Comparison of ENCODE assay signal across 2 cellular contexts in the genomic region with DNA sequence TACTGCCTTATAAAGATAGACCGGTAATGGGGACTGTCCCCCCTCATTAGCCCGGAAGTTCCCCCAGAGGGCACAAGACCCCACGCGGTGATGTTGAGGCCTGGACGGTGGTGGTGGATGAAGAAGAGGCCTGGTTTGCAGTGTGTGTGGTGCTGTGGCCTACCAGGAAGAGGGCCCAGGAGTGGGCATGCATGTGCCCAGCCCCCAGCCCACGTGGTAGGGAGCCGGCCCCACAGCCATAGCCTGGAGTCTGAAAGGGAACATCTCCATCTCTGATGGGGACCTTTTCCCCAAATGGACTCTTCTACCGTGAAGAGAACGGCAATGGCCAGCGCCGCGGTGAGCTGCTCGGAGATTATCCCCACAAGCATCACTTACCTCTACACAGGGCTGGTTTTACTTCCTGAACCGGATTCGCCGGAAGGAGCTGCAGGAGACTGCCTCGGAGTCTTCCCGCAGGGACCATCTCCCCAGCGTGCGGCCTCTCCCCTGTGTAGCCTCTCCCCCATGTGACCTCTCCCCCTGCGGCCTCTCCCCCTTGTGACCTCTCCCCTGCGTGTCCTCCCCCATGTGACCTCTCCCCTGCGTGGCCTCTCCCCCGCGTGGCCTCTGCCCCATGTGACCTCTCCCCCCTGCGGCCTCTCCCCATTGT.
TF ChIP-seq lines count a peak whose summit lies in the region.

No MANE protein-coding gene starts in this region.

TF ChIP-seq in HCT116, 20 proteins besides CTCF, POLR2A, EP300 and RAD21:
- TF ChIP-seq POLR2AphosphoS5 (IDR thresholded peaks at IDR 0.05; ENCODE audit: low read depth, low read length), result peak; percentile 20; the same call in 1 of the 2 replicates
- no peak for TF ChIP-seq REST (IDR thresholded peaks at IDR 0.05; ENCODE audit: low read depth)

TF ChIP-seq in K562, 482 proteins besides CTCF, POLR2A, EP300 and RAD21:
- TF ChIP-seq POLR2G (IDR thresholded peaks at IDR 0.05; ENCODE audit: low read depth, low read length) (peak; percentile 20; the same call in 1 of the 2 replicates), FIP1L1 (IDR thresholded peaks at IDR 0.05; ENCODE audit: low read depth, low read length, poor library complexity, severe bottlenecking) (peak; percentile 44), ZSCAN29 (IDR thresholded peaks at IDR 0.05) (no peak), MAZ (CRISPR knock-in tag; conservative IDR thresholded peaks at IDR 0.05 in 1 of 2, IDR thresholded peaks at IDR 0.05 in 1 of 2) (no peak), ZC3H4 (CRISPR knock-in tag; IDR thresholded peaks at IDR 0.05; ENCODE audit: borderline replicate concordance) (0 out of 2 replicates have a peak, but pooled peaks have one; percentile 27), ETS2 (tag; IDR thresholded peaks at IDR 0.05; ENCODE audit: borderline replicate concordance, poor library complexity, severe bottlenecking) (no peak), ZBTB34 (CRISPR knock-in tag; IDR thresholded peaks at IDR 0.05) (no peak), MCM2 (IDR thresholded peaks at IDR 0.05; ENCODE audit: low read depth) (no peak), CEBPG (CRISPR knock-in tag; IDR thresholded peaks at IDR 0.05) (no peak), CEBPG (tag; conservative IDR thresholded peaks at IDR 0.05 in 1 of 2, IDR thresholded peaks at IDR 0.05 in 1 of 2) (no peak)
TF ChIP-seq in K562: peak in this region for 3.
